Comparison of ENCODE assay signal across 24 cellular contexts in the genomic region with DNA sequence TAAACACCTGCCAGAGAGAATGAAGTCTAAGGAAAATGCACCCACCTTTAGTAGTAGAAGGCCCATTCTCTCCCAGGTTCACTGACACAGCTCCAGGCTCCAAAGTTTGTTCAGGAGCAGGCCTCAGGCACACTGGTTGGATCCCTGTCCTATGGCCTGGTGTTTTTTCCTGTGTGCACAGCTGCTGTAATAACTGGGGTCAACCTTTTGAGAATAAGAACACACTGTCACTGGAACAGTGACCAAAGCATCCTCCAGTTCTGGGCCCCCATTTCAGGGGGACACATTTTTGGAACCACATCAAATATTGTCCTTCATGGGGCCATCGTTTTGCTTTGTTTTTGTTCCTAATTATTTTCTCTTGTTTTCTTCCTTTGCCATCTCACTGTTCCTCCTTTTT.
"Had no signal": no experiment of that assay in that cellular context is flagged by ENCODE, and none has a peak within 500 bp of the region (broad histone marks: within the 10 kb centered on the region; RNA-seq: fewer than 3 reads in every experiment).

No MANE protein-coding gene starts in this region.

- H3K4me3 Mint-ChIP-seq: activated CD4-positive, alpha-beta memory T cell treated with anti-CD3 and anti-CD28 coated beads, Interleukin-2, amount 10 ng/mL, durations not matched to agents 7 days and 5 days; activated CD4-positive, alpha-beta T cell treated with anti-CD3 and anti-CD28 coated beads for 36 hours; activated naive CD4-positive, alpha-beta T cell treated with anti-CD3 and anti-CD28 coated beads, Interleukin-2, amount 10 ng/mL, durations not matched to agents 7 days and 5 days; activated naive CD8-positive, alpha-beta T cell treated with anti-CD3 and anti-CD28 coated beads for 36 hours; activated T-cell treated with anti-CD3 and anti-CD28 coated beads, Interleukin-2, amount 50 U/mL, for 72 hours had no signal

- DNase-seq: activated CD4-positive, alpha-beta memory T cell treated with anti-CD3 and anti-CD28 coated beads, Interleukin-2, amount 10 ng/mL, durations not matched to agents 7 days and 5 days; activated CD4-positive, alpha-beta T cell treated with anti-CD3 and anti-CD28 coated beads for 36 hours; activated CD4-positive, alpha-beta T cell treated with anti-CD3 and anti-CD28 coated beads, Interleukin-2, amount 50 U/mL, for 1 hour; activated CD8-positive, alpha-beta memory T cell treated with anti-CD3 and anti-CD28 coated beads, Interleukin-2, amount 50 U/mL, for 4 hours; activated gamma-delta T cell treated with Interleukin-2 at 50 U/mL for 16 hours; activated naive CD4-positive, alpha-beta T cell treated with anti-CD3 and anti-CD28 coated beads, Interleukin-2, amount 10 ng/mL, durations not matched to agents 7 days and 5 days; activated naive CD8-positive, alpha-beta T cell treated with anti-CD3 and anti-CD28 coated beads for 36 hours; activated T-cell treated with anti-CD3 and anti-CD28 coated beads, Interleukin-2, amount 50 U/mL, for 72 hours; caudate nucleus; Karpas-422; NCI-H1105 treated with DMSO at 0.1 percent for 48 hours; NCI-H1694; NCI-H2029; NCI-H524; NCI-H82; Peyer's patch; Right ventricle myocardium superior; SJCRH30; SK-N-SH; T-helper 1 cell had no signal

- H3K27me3 Mint-ChIP-seq: activated CD4-positive, alpha-beta memory T cell treated with anti-CD3 and anti-CD28 coated beads, Interleukin-2, amount 10 ng/mL, durations not matched to agents 7 days and 5 days had no signal

- H3K9me3 Mint-ChIP-seq: activated CD4-positive, alpha-beta memory T cell treated with anti-CD3 and anti-CD28 coated beads, Interleukin-2, amount 10 ng/mL, durations not matched to agents 7 days and 5 days; activated naive CD4-positive, alpha-beta T cell treated with anti-CD3 and anti-CD28 coated beads, Interleukin-2, amount 10 ng/mL, durations not matched to agents 7 days and 5 days; activated T-cell treated with anti-CD3 and anti-CD28 coated beads, Interleukin-2, amount 50 U/mL, for 72 hours; activated T-helper 2 cell treated with anti-CD3 and anti-CD28 coated beads, Interferon-gamma antibody, Interleukin-2, Interleukin-4, amounts not matched to agents 10 μg/mL and 5 μg/mL and 100 μg/mL, durations not matched to agents 14 hours and 24 hours and 36 hours had no signal

- H3K36me3 ChIP-seq: Peyer's patch, SJCRH30 had no signal

- H3K4me1 Mint-ChIP-seq: activated CD4-positive, alpha-beta memory T cell treated with anti-CD3 and anti-CD28 coated beads, Interleukin-2, amount 10 ng/mL, durations not matched to agents 7 days and 5 days; activated CD4-positive, alpha-beta T cell treated with anti-CD3 and anti-CD28 coated beads for 36 hours; activated naive CD4-positive, alpha-beta T cell treated with anti-CD3 and anti-CD28 coated beads, Interleukin-2, amount 10 ng/mL, durations not matched to agents 7 days and 5 days; activated naive CD8-positive, alpha-beta T cell treated with anti-CD3 and anti-CD28 coated beads for 36 hours had no signal

- H3K9me3 ChIP-seq: Peyer's patch, SJCRH30, SK-N-SH had no signal

- H3K4me1 ChIP-seq: Peyer's patch had no signal

- H3K27me3 ChIP-seq: Peyer's patch had no signal

- H3K36me3 Mint-ChIP-seq: activated naive CD4-positive, alpha-beta T cell treated with anti-CD3 and anti-CD28 coated beads, Interleukin-2, amount 10 ng/mL, durations not matched to agents 7 days and 5 days had no signal

- H3K27ac Mint-ChIP-seq: activated CD4-positive, alpha-beta memory T cell treated with anti-CD3 and anti-CD28 coated beads, Interleukin-2, amount 10 ng/mL, durations not matched to agents 7 days and 5 days; activated CD4-positive, alpha-beta T cell treated with anti-CD3 and anti-CD28 coated beads for 36 hours; activated naive CD4-positive, alpha-beta T cell treated with anti-CD3 and anti-CD28 coated beads, Interleukin-2, amount 10 ng/mL, durations not matched to agents 7 days and 5 days; activated naive CD8-positive, alpha-beta T cell treated with anti-CD3 and anti-CD28 coated beads for 36 hours; activated T-cell treated with anti-CD3 and anti-CD28 coated beads, Interleukin-2, amount 50 U/mL, for 72 hours; activated T-helper 2 cell treated with anti-CD3 and anti-CD28 coated beads, Interferon-gamma antibody, Interleukin-2, Interleukin-4, amounts not matched to agents 10 μg/mL and 5 μg/mL and 100 μg/mL, durations not matched to agents 14 hours and 24 hours and 36 hours had no signal

- H3K9ac ChIP-seq: SK-N-SH had no signal

- ATAC-seq: activated CD4-positive, alpha-beta T cell treated with anti-CD3 and anti-CD28 coated beads for 36 hours; activated T-cell treated with anti-CD3 and anti-CD28 coated beads, Interleukin-2, amount 50 U/mL, for 72 hours; K562 had no signal

- H3K4me3 ChIP-seq: K562, Peyer's patch, SJCRH30 had no signal

- H3K27ac ChIP-seq: Peyer's patch, RWPE1, SJCRH30, VCaP had no signal
